Comparison of ENCODE assay signal across 20 cellular contexts in genomic region chr15:100588638-100589242, GRCh38. TPM values are rescaled to one million over a fixed set of nuclear protein-coding genes. Genes with fewer than 3 reads are reported as not detected.
DNase-seq lines count a peak whose midpoint lies in the region; ATAC-seq and TF ChIP-seq lines count a peak whose summit lies in the region.
"Had no signal": no experiment of that assay in that cellular context is flagged by ENCODE, and none has a peak within 500 bp of the region (broad histone marks: within the 10 kb centered on the region; RNA-seq: fewer than 3 reads in every experiment).

No MANE protein-coding gene starts in this region.

- TF ChIP-seq EP300 in upper lobe of left lung (IDR thresholded peaks at IDR 0.05) = no peak

- no peaks in the 10 kb centered on the region for H3K4me1 Mint-ChIP-seq in GM23338
- peaks cover 26 to 36% of the 10 kb centered on the region in 2 donors for H3K4me1 Mint-ChIP-seq in natural killer cell

- H3K27me3 ChIP-seq in GM23338 (ENCODE audit: insufficient read depth) (no peaks in the 10 kb centered on the region), Karpas-422 (ENCODE audit: low read length) (no peaks in the 10 kb centered on the region), upper lobe of left lung (no peaks in the 10 kb centered on the region)
- H3K27me3 ChIP-seq: adrenal gland had no signal

- H3K9ac ChIP-seq in Karpas-422 (ENCODE audit: low read length) = no peak overlapping the region

- no peak overlapping the region for H3K4me3 ChIP-seq in GM23338
- no peak overlapping the region for H3K4me3 ChIP-seq in Karpas-422 (ENCODE audit: low read length)
- no peak overlapping the region for H3K4me3 ChIP-seq in upper lobe of left lung
- H3K4me3 ChIP-seq in lower leg skin (ENCODE audit: low read depth, poor library complexity, severe bottlenecking) = no peak overlapping the region
- H3K4me3 ChIP-seq: adrenal gland, mucosa of descending colon, thoracic aorta had no signal

- ATAC-seq in GM23338 (no peak), natural killer cell (no peak), upper lobe of left lung (ENCODE audit: low FRiP score in 2 of 2) (no peak)
- ATAC-seq: left cardiac atrium; mucosa of descending colon; SK-N-SH treated with all-trans-retinoic acid at 6 μM for 48 hours; stimulated activated effector memory CD8-positive, alpha-beta T cell treated with anti-CD3 and anti-CD28 coated beads, Interleukin-12 subunit alpha, Interleukin-12 subunit beta, amount 100 ng/mL, for 72 hours had no signal

- H3K4me1 ChIP-seq in GM23338 (ENCODE audit: insufficient read depth) (no peaks in the 10 kb centered on the region), Karpas-422 (ENCODE audit: low read length) (no peaks in the 10 kb centered on the region), upper lobe of left lung (no peaks in the 10 kb centered on the region)

- 85 to 92% methylated on average over 1 of the region's 1 CpG for WGBS in upper lobe of left lung, 2 donors
- WGBS in lower leg skin, 2 donors = 96 to 97% methylated on average over 1 of the region's 1 CpG

- H3K79me2 ChIP-seq in GM23338 (replicated peaks; ENCODE audit: insufficient read depth) = peaks cover 74% of the 10 kb centered on the region
- peaks cover 93% of the 10 kb centered on the region for H3K79me2 ChIP-seq in Karpas-422 (ENCODE audit: low read length)

- H2AFZ ChIP-seq in GM23338 (no peak overlapping the region), Karpas-422 (ENCODE audit: low read length) (no peak overlapping the region)

- H3K27ac Mint-ChIP-seq in GM23338 = no peak overlapping the region
- no peak overlapping the region for H3K27ac Mint-ChIP-seq in natural killer cell
- H3K27ac Mint-ChIP-seq: stimulated activated effector memory CD8-positive, alpha-beta T cell treated with anti-CD3 and anti-CD28 coated beads, Interleukin-12 subunit alpha, Interleukin-12 subunit beta, amount 100 ng/mL, for 72 hours had no signal

- no peaks in the 10 kb centered on the region for H4K20me1 ChIP-seq in GM23338 (replicated peaks; ENCODE audit: insufficient read depth)
- no peaks in the 10 kb centered on the region for H4K20me1 ChIP-seq in Karpas-422 (ENCODE audit: insufficient read depth, low read depth, low read length)

- H3K9me2 ChIP-seq in GM23338 (ENCODE audit: insufficient read depth) = peaks cover 3% of the 10 kb centered on the region; the same call in 1 of the 2 replicates
- no peaks in the 10 kb centered on the region for H3K9me2 ChIP-seq in Karpas-422 (replicated peaks; ENCODE audit: insufficient read depth, low read length)

- H3K9me3 ChIP-seq in Karpas-422 (ENCODE audit: low read length) (peaks cover 37% of the 10 kb centered on the region), upper lobe of left lung (peaks cover 0 to 16% (median 10%) of the 10 kb centered on the region in 4 donors)
- H3K9me3 ChIP-seq: thoracic aorta had no signal

- H3K27ac ChIP-seq in GM23338 (ENCODE audit: low read depth) = no peak overlapping the region
- no peak overlapping the region for H3K27ac ChIP-seq in Karpas-422 (ENCODE audit: low read length)
- no peak overlapping the region for H3K27ac ChIP-seq in upper lobe of left lung
- H3K27ac ChIP-seq: adrenal gland, thoracic aorta had no signal

- TF ChIP-seq CTCF in GM23338 (conservative IDR thresholded peaks at IDR 0.05; ENCODE audit: low read depth in 2 of 2) (no peak), natural killer cell (IDR thresholded peaks at IDR 0.05) (no peak), upper lobe of left lung (IDR thresholded peaks at IDR 0.05) (no peak), lower leg skin (IDR thresholded peaks at IDR 0.05) (no peak)

- H3K9me3 Mint-ChIP-seq in GM23338 (peaks cover 77% of the 10 kb centered on the region), natural killer cell (no peaks in the 10 kb centered on the region)
- H3K9me3 Mint-ChIP-seq: stimulated activated effector memory CD8-positive, alpha-beta T cell treated with anti-CD3 and anti-CD28 coated beads, Interleukin-12 subunit alpha, Interleukin-12 subunit beta, amount 100 ng/mL, for 72 hours had no signal

- H3F3A ChIP-seq in GM23338 (replicated peaks; ENCODE audit: low read depth) = no peaks in the 10 kb centered on the region

- H3K27me3 Mint-ChIP-seq in GM23338 (ENCODE audit: insufficient read depth, low read depth, poor library complexity) (peaks cover 3% of the 10 kb centered on the region), natural killer cell (ENCODE audit: low read depth in 2 of 2) (no peaks in the 10 kb centered on the region)

- TF ChIP-seq POLR2A in upper lobe of left lung (IDR thresholded peaks at IDR 0.05) (no peak), lower leg skin (IDR thresholded peaks at IDR 0.05) (no peak)

- H3K36me3 Mint-ChIP-seq in GM23338 (ENCODE audit: low read depth) = peaks cover 71% of the 10 kb centered on the region
- no peaks in the 10 kb centered on the region for H3K36me3 Mint-ChIP-seq in natural killer cell

- H3K36me3 ChIP-seq in GM23338 (ENCODE audit: insufficient read depth) = peaks cover 29% of the 10 kb centered on the region
- H3K36me3 ChIP-seq in Karpas-422 (ENCODE audit: insufficient read depth, low read length) = peaks cover 12% of the 10 kb centered on the region
- H3K36me3 ChIP-seq in upper lobe of left lung = no peaks in the 10 kb centered on the region
- H3K36me3 ChIP-seq: adrenal gland, thoracic aorta had no signal

- H3K4me2 ChIP-seq in GM23338 = no peak overlapping the region
- H3K4me2 ChIP-seq in Karpas-422 (ENCODE audit: low read depth, low read length, poor library complexity, severe bottlenecking) = no peak overlapping the region

- no peak overlapping the region for H3K4me3 Mint-ChIP-seq in GM23338
- no peak overlapping the region for H3K4me3 Mint-ChIP-seq in natural killer cell
- H3K4me3 Mint-ChIP-seq: stimulated activated effector memory CD8-positive, alpha-beta T cell treated with anti-CD3 and anti-CD28 coated beads, Interleukin-12 subunit alpha, Interleukin-12 subunit beta, amount 100 ng/mL, for 72 hours had no signal

- DNase-seq in GM23338 (ENCODE audit: low spot score) (peak; percentile 55), Karpas-422 (peak; percentile 66), SK-N-DZ (ENCODE audit: low spot score) (peak; percentile 21), glomerular visceral epithelial cell (ENCODE audit: extremely low spot score) (peak; percentile 12), natural killer cell (no peak), UCSD-AML1 (lab: John Stamatoyannopoulos, UW; ENCODE audit: unreplicated experiment) (no peak), upper lobe of left lung (no peak), lower leg skin (ENCODE audit: low spot score in 2 of 2) (no peak)
- DNase-seq: activated CD4-positive, alpha-beta T cell treated with anti-CD3 and anti-CD28 coated beads for 4 hours; activated gamma-delta T cell; adrenal gland; effector CD8-positive, alpha-beta T cell; left cardiac atrium; mucosa of descending colon; NCI-H2029 treated with DMSO at 0.1 percent for 48 hours; T-helper 9 cell had no signal

- intact Hi-C loops in natural killer cell (cut with micrococcal nuclease) (no loop called here), lower leg skin (cut with DNase I; ENCODE audit: low total_unique reads) (no loop called here)

TF ChIP-seq in GM23338, 12 proteins besides CTCF, POLR2A, EP300 and RAD21 (continues in another document):
- no peak for TF ChIP-seq STAT1 (IDR thresholded peaks at IDR 0.05; ENCODE audit: unreplicated experiment)
- no peak for TF ChIP-seq NANOG (IDR thresholded peaks at IDR 0.05; ENCODE audit: borderline replicate concordance)

RNA-seq across cellular contexts. Expression of gene LINS1, which starts 13.2 kb away (rescaled TPM):
- total RNA-seq in GM23338 (2014; rRNA removed; shearing (Covaris generic)) = 11.1 and 15.4 TPM in 2 replicates
- 10.4 and 11.7 TPM in 2 replicates for polyA plus RNA-seq in GM23338 (2016; fragmentation: Nextera tagmentation; extraction: Ambion mirVana)
- 8.2 and 31.7 TPM in 2 replicates for total RNA-seq in Karpas-422 (2014; rRNA removed; shearing (Covaris generic); ENCODE audit: low replicate concordance)
- polyA plus RNA-seq in SK-N-DZ (2014; cell fraction: cytosol; rRNA removed) = 11.4 and 11.9 TPM in 2 replicates
- polyA plus RNA-seq in SK-N-DZ (2014; cell fraction: nucleus; rRNA removed) = 18.7 and 30.6 TPM in 2 replicates
- total RNA-seq in natural killer cell (10 to 100 TPM; 26.1 to 28.2 (median 26.7) TPM), upper lobe of left lung (10 to 100 TPM; 11.8 to 43.0 (median 18.2) TPM), lower leg skin (10 to 100 TPM; 12.5 to 24.9 (median 18.7) TPM)

RNA-seq across cellular contexts. Expression of gene ASB7, which starts 13.6 kb away (rescaled TPM):
- total RNA-seq in GM23338 (2014; rRNA removed; shearing (Covaris generic)) = 11.4 and 13.9 TPM in 2 replicates
- 4.1 and 4.6 TPM in 2 replicates for polyA plus RNA-seq in GM23338 (2016; fragmentation: Nextera tagmentation; extraction: Ambion mirVana)
- total RNA-seq in Karpas-422 (2014; rRNA removed; shearing (Covaris generic); ENCODE audit: low replicate concordance) = 10.4 and 23.9 TPM in 2 replicates
- 6.5 and 8.0 TPM in 2 replicates for polyA plus RNA-seq in SK-N-DZ (2014; cell fraction: cytosol; rRNA removed)
- polyA plus RNA-seq in SK-N-DZ (2014; cell fraction: nucleus; rRNA removed) = 5.6 and 6.0 TPM in 2 replicates
- total RNA-seq in natural killer cell (10 to 100 TPM; 16.1 to 23.1 (median 20.5) TPM), upper lobe of left lung (10 to 100 TPM; 11.7 to 19.8 (median 14.2) TPM), lower leg skin (10 to 100 TPM in 2 of 4 donors, 1 to 10 TPM in 2; 5.4 to 15.8 (median 9.6) TPM)

RNA-seq across cellular contexts. Expression of gene CERS3, which starts 60.0 kb away (rescaled TPM):
- total RNA-seq in GM23338 (2014; rRNA removed; shearing (Covaris generic)) = 0.12 and 2.2 TPM in 2 replicates
- polyA plus RNA-seq in GM23338 (2016; fragmentation: Nextera tagmentation; extraction: Ambion mirVana) = 0.38 and 1.8 TPM in 2 replicates
- 0.15 TPM in 1 of 2 replicates, not detected in the other for total RNA-seq in Karpas-422 (2014; rRNA removed; shearing (Covaris generic); ENCODE audit: low replicate concordance)
- not detected in 2 replicates for polyA plus RNA-seq in SK-N-DZ (2014; cell fraction: cytosol; rRNA removed)
- 0.17 TPM in 1 of 2 replicates, not detected in the other for polyA plus RNA-seq in SK-N-DZ (2014; cell fraction: nucleus; rRNA removed)
- total RNA-seq in natural killer cell (under 1 TPM; 0.40 to 0.90 (median 0.48) TPM), upper lobe of left lung (under 1 TPM in 1 of 6 donors, not detected in 5; 0.33 TPM), lower leg skin (100 to 1,000 TPM; 105 to 191 (median 149) TPM)
- total RNA-seq: adrenal gland, thoracic aorta had no signal
- polyA plus RNA-seq: BJ had no signal

Comparison
In these comparisons a context has a peak if more than half of its experiments do, and no peak if none do; other contexts are left out.
1. DNase-seq: peak in GM23338 (single experiment), Karpas-422 (single experiment), SK-N-DZ (single experiment) and glomerular visceral epithelial cell (single experiment); none in natural killer cell (single experiment), UCSD-AML1 (single experiment), upper lobe of left lung (0 of 2) and lower leg skin (0 of 2).
2. RNA of gene CERS3, which starts 60.0 kb away (total RNA-seq): 105 to 191 TPM in lower leg skin; 0.12 to 2.2 TPM in GM23338, 0.40 to 0.90 TPM in natural killer cell, 0.15 TPM in Karpas-422 and 0.33 TPM in upper lobe of left lung; every median in the first group is over 10 times any median in the second.